ENCODE assay signal across 28 cellular contexts in the genomic region with DNA sequence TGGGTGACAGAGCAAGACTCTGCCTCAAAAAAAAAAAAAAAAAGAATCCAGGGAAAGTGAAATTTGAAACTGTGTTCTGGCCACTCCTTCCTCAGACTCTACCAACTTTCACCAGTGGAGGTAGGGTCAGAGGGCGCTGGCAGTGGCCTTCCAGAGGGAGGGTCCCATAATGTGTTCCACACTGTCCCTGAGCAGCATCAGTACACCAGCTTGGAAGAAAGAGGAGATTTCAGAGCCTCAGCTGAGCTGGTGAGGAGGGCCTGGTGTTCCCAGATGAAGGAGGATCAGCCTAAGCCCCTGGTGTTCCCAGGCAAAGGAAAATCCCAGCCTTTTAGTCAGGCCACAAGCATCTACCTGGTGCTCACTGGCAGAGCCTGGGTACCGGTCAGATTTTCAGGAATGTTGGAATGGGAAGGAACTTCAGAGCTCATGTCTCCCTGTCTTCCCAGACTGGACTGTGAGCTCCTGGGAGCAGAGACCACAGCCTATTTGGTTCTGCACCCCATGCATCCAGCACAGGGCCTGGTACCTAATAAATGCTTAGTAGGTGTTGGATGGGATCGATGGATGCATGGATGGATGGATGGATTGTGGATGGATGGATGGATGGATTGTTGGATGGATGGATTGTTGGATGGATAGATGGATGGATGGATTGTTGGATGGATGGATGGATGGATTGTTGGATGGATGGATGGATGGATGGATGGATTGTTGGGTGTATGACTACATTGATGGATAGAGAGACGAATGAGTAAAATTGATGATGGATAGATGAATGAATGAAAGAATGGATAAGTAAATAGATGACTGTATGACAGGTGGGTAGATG.
"Had no signal": no experiment of that assay in that cellular context is flagged by ENCODE, and none has a peak within 500 bp of the region (broad histone marks: within the 10 kb centered on the region; RNA-seq: fewer than 3 reads in every experiment).

No MANE protein-coding gene starts in this region.

- H3K4me3 Mint-ChIP-seq: activated naive CD8-positive, alpha-beta T cell; effector memory CD8-positive, alpha-beta T cell; immature natural killer cell; naive thymus-derived CD4-positive, alpha-beta T cell had no signal

- H3K9me3 ChIP-seq: body of pancreas, pancreas, prostate gland, testis, transverse colon had no signal

- H3K27me3 Mint-ChIP-seq: activated naive CD8-positive, alpha-beta T cell had no signal

- H3K27me3 ChIP-seq: body of pancreas, pancreas, testis had no signal

- H3K27ac Mint-ChIP-seq: activated naive CD8-positive, alpha-beta T cell; effector memory CD8-positive, alpha-beta T cell; immature natural killer cell had no signal

- H3K9me3 Mint-ChIP-seq: effector memory CD8-positive, alpha-beta T cell; immature natural killer cell had no signal

- H3K27ac ChIP-seq: body of pancreas, pancreas, prostate gland, testis, transverse colon, VCaP had no signal

- H3K4me3 ChIP-seq: body of pancreas, pancreas, prostate gland, smooth muscle cell, testis, transverse colon had no signal

- H3K36me3 Mint-ChIP-seq: activated naive CD8-positive, alpha-beta T cell; immature natural killer cell; naive thymus-derived CD4-positive, alpha-beta T cell had no signal

- ATAC-seq: activated CD4-positive, CD25-positive, alpha-beta regulatory T cell treated with anti-CD3 and anti-CD28 coated beads, Interleukin-2, amount 50 U/mL, for 24 hours; body of pancreas; effector memory CD8-positive, alpha-beta T cell; left colon; naive thymus-derived CD4-positive, alpha-beta T cell; pancreas had no signal

- DNase-seq: activated CD4-positive, alpha-beta T cell treated with anti-CD3 and anti-CD28 coated beads for 48 hours; activated CD4-positive, alpha-beta T cell treated with anti-CD3 and anti-CD28 coated beads, Interleukin-2, amount 50 U/mL, for 48 hours; activated CD8-positive, alpha-beta memory T cell treated with anti-CD3 and anti-CD28 coated beads for 24 hours; activated effector memory CD4-positive, alpha-beta T cell treated with Interleukin-2 at 50 U/mL for 16 hours; activated naive CD4-positive, alpha-beta T cell treated with Interleukin-2 at 50 U/mL for 16 hours; aorta; body of pancreas; cortex of kidney; effector memory CD8-positive, alpha-beta T cell; foreskin fibroblast; head of caudate nucleus; hypothalamus; immature natural killer cell; kidney; left colon; midbrain; naive thymus-derived CD4-positive, alpha-beta T cell; nucleus accumbens; pancreas; stimulated activated naive CD4-positive, alpha-beta T cell treated with Interleukin-2 at 50 U/mL for 16 hours; T-helper 9 cell; testis; transverse colon had no signal

- H3K36me3 ChIP-seq: pancreas, prostate gland, transverse colon had no signal

- H3K4me1 ChIP-seq: body of pancreas, pancreas, prostate gland had no signal
